ENCODE assay signal across 12 cellular contexts in the genomic region with DNA sequence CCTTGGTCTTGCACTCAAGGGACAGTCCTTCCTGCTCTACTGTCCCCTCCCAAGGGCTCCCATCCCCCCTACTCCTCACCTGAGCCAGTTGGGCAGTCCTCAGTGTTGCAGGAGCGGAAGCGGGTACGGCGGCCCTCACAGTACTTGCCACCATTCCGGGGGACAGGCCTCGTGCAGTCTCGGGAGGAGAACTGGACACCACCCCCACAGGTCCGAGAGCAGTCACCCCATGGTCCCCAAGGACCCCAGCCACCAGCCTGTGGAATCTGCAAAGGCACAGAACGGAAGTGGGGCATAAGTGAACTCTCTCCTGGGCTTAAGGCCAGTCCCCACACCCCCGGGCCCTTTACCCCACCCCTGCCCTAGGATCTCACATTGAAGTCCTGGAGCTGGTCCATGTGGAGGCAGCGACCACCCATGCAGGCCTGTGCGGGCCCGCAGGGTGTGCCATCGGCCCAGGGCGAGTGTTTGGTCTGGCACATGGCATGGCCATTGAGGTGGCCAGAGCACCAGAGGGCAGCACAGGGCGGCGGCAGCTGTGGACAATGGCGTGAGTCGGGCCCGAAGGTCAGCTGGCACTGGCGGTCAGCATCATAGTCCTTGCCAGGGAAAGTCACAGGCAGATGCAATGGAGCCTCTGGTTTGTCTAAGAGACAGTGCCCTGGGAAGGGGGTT. TPM values are rescaled to one million over a fixed set of nuclear protein-coding genes. Genes with fewer than 3 reads are reported as not detected.
A peak's percentile ranks its signal among the peaks of the same experiment; 100 is the strongest.
DNase-seq lines count a peak whose midpoint lies in the region; ATAC-seq and TF ChIP-seq lines count a peak whose summit lies in the region.
"Had no signal": no experiment of that assay in that cellular context is flagged by ENCODE, and none has a peak within 500 bp of the region (broad histone marks: within the 10 kb centered on the region; RNA-seq: fewer than 3 reads in every experiment).

No MANE protein-coding gene starts in this region.

- 20% methylated on average over 12 of the region's 21 CpGs for WGBS in right lobe of liver (ENCODE audit: insufficient coverage, low coverage, low lambda C conversion rate, missing lambda C conversion rate)

- no peaks in the 10 kb centered on the region for H3K79me2 ChIP-seq in Karpas-422 (ENCODE audit: low read length)

- DNase-seq in activated CD8-positive, alpha-beta T cell treated with anti-CD3 and anti-CD28 coated beads, Interleukin-2, amount 10 ng/mL, durations not matched to agents 7 days and 5 days, result no peak
- DNase-seq in activated CD8-positive, alpha-beta T cell treated with anti-CD3 and anti-CD28 coated beads for 36 hours, result no peak
- DNase-seq in coronary artery (ENCODE audit: low spot score) (no peak), right lobe of liver (peak; percentile 90 to 94 (median 91)), substantia nigra (lab: John Stamatoyannopoulos, UW) (peak; percentile 23 to 90 (median 76)), Karpas-422 (no peak), Caco-2 (no peak)
- DNase-seq: DND-41; effector memory CD8-positive, alpha-beta T cell had no signal

- H3K4me2 ChIP-seq in Karpas-422 (ENCODE audit: low read depth, low read length, poor library complexity, severe bottlenecking), result no peak overlapping the region

- no peaks in the 10 kb centered on the region for H4K20me1 ChIP-seq in Karpas-422 (ENCODE audit: insufficient read depth, low read depth, low read length)

- H3K27me3 Mint-ChIP-seq in activated CD8-positive, alpha-beta T cell treated with anti-CD3 and anti-CD28 coated beads, Interleukin-2, amount 10 ng/mL, durations not matched to agents 7 days and 5 days (ENCODE audit: low read depth), result no peaks in the 10 kb centered on the region
- H3K27me3 Mint-ChIP-seq in activated CD8-positive, alpha-beta T cell treated with anti-CD3 and anti-CD28 coated beads for 36 hours, result no peaks in the 10 kb centered on the region
- no peaks in the 10 kb centered on the region for H3K27me3 Mint-ChIP-seq in Caco-2 (ENCODE audit: insufficient read depth, unreplicated experiment)
- H3K27me3 Mint-ChIP-seq: effector memory CD8-positive, alpha-beta T cell had no signal

- POLR2A ChIA-PET in activated CD8-positive, alpha-beta T cell treated with anti-CD3 and anti-CD28 coated beads, Interleukin-2, amount 10 ng/mL, durations not matched to agents 7 days and 5 days (lab: Charles Lee), result interaction anchor here (2.8 to 4.2 kb wide), 3 partner anchors 8 to 28 kb away, joined by 13 to 38 read pairs (median 16); partner anchors contain the start of genes NDUFS2 and PPOX
- POLR2A ChIA-PET in activated CD8-positive, alpha-beta T cell treated with anti-CD3 and anti-CD28 coated beads for 36 hours (lab: Charles Lee), result interaction anchor here (0.8 to 4.0 kb wide), 4 partner anchors 8 to 72 kb away, joined by 3 to 29 read pairs (median 4); partner anchors contain the start of genes NDUFS2 and TOMM40L
- POLR2A ChIA-PET in Caco-2 (lab: Charles Lee), result no interaction called here

- CTCF ChIA-PET in activated CD8-positive, alpha-beta T cell treated with anti-CD3 and anti-CD28 coated beads, Interleukin-2, amount 10 ng/mL, durations not matched to agents 7 days and 5 days (lab: Charles Lee), result interaction anchor here (1.1 to 5.2 kb wide), 13 partner anchors 8 to 188 kb away, joined by 3 to 72 read pairs (median 19); partner anchors contain the start of genes NDUFS2, PPOX and TOMM40L
- CTCF ChIA-PET in activated CD8-positive, alpha-beta T cell treated with anti-CD3 and anti-CD28 coated beads for 36 hours (lab: Charles Lee), result interaction anchor here (0.6 to 5.2 kb wide), 8 partner anchors 8 to 189 kb away, joined by 3 to 76 read pairs (median 40); partner anchors contain the start of genes APOA2, NDUFS2, PPOX and TOMM40L
- CTCF ChIA-PET in Caco-2 (lab: Charles Lee), result interaction anchor here (1.0 to 2.9 kb wide), 5 partner anchors 32 to 189 kb away, joined by 3 to 12 read pairs (median 4); partner anchors contain the start of gene TOMM40L

- H2AFZ ChIP-seq in Karpas-422 (ENCODE audit: low read length), result no peak overlapping the region

- H3K4me1 Mint-ChIP-seq in activated CD8-positive, alpha-beta T cell treated with anti-CD3 and anti-CD28 coated beads, Interleukin-2, amount 10 ng/mL, durations not matched to agents 7 days and 5 days (ENCODE audit: low read depth), result peaks cover 53% of the 10 kb centered on the region
- H3K4me1 Mint-ChIP-seq in activated CD8-positive, alpha-beta T cell treated with anti-CD3 and anti-CD28 coated beads for 36 hours (ENCODE audit: low read depth), result peaks cover 19% of the 10 kb centered on the region
- peaks cover 8% of the 10 kb centered on the region for H3K4me1 Mint-ChIP-seq in Caco-2 (ENCODE audit: low read depth, unreplicated experiment)

- H3K9me2 ChIP-seq in Karpas-422 (replicated peaks; ENCODE audit: insufficient read depth, low read length), result no peaks in the 10 kb centered on the region

- TF ChIP-seq CTCF in activated CD8-positive, alpha-beta T cell treated with anti-CD3 and anti-CD28 coated beads for 36 hours (IDR thresholded peaks at IDR 0.05), result no peak
- TF ChIP-seq CTCF in coronary artery (IDR thresholded peaks at IDR 0.05) (no peak), right lobe of liver (IDR thresholded peaks at IDR 0.05) (peak; percentile 52 to 71 (median 54)), Caco-2 (IDR thresholded peaks at IDR 0.05; ENCODE audit: insufficient read depth in 1 of 2, low read depth in 1 of 2, low read length in 1 of 2, severe bottlenecking in 1 of 2, unreplicated experiment in 1 of 2) (no peak)

- no peak overlapping the region for H3K9ac ChIP-seq in Karpas-422 (ENCODE audit: low read length)

- peak overlapping the region; percentile 75 for H3K4me3 ChIP-seq in coronary artery
- peak overlapping the region; percentile 11 to 33 (median 15) for H3K4me3 ChIP-seq in right lobe of liver
- no peak overlapping the region for H3K4me3 ChIP-seq in Karpas-422 (ENCODE audit: low read length)
- no peak overlapping the region for H3K4me3 ChIP-seq in Caco-2 (ENCODE audit: low read depth, low read length)
- H3K4me3 ChIP-seq: upper lobe of left lung had no signal

- H3K9me3 ChIP-seq in right lobe of liver (no peaks in the 10 kb centered on the region), Karpas-422 (ENCODE audit: low read length) (no peaks in the 10 kb centered on the region), Caco-2 (no peaks in the 10 kb centered on the region)
- H3K9me3 ChIP-seq: upper lobe of left lung had no signal

- H3K36me3 ChIP-seq in right lobe of liver, result no peaks in the 10 kb centered on the region
- no peaks in the 10 kb centered on the region for H3K36me3 ChIP-seq in Karpas-422 (ENCODE audit: insufficient read depth, low read length)
- H3K36me3 ChIP-seq in Caco-2 (ENCODE audit: control insufficient read depth, insufficient read depth, low read length), result no peaks in the 10 kb centered on the region

- H3K4me3 Mint-ChIP-seq in activated CD8-positive, alpha-beta T cell treated with anti-CD3 and anti-CD28 coated beads, Interleukin-2, amount 10 ng/mL, durations not matched to agents 7 days and 5 days, result no peak overlapping the region
- no peak overlapping the region for H3K4me3 Mint-ChIP-seq in activated CD8-positive, alpha-beta T cell treated with anti-CD3 and anti-CD28 coated beads for 36 hours
- no peak overlapping the region for H3K4me3 Mint-ChIP-seq in Caco-2 (ENCODE audit: unreplicated experiment)
- H3K4me3 Mint-ChIP-seq: mesothelial cell of epicardium had no signal

- peak; percentile 21 for TF ChIP-seq POLR2A in right lobe of liver (IDR thresholded peaks at IDR 0.05)

- no TSS peak for BruUV-seq in Caco-2 (replicated peaks; lab: Mats Ljungman, UMichigan)

- no peaks in the 10 kb centered on the region for H3K9me3 Mint-ChIP-seq in activated CD8-positive, alpha-beta T cell treated with anti-CD3 and anti-CD28 coated beads, Interleukin-2, amount 10 ng/mL, durations not matched to agents 7 days and 5 days (ENCODE audit: insufficient read depth)
- no peaks in the 10 kb centered on the region for H3K9me3 Mint-ChIP-seq in activated CD8-positive, alpha-beta T cell treated with anti-CD3 and anti-CD28 coated beads for 36 hours
- H3K9me3 Mint-ChIP-seq in Caco-2 (ENCODE audit: unreplicated experiment), result no peaks in the 10 kb centered on the region
- H3K9me3 Mint-ChIP-seq: effector memory CD8-positive, alpha-beta T cell; mesothelial cell of epicardium had no signal

- H3K27ac ChIP-seq in coronary artery (peak overlapping the region; percentile 23 to 70), right lobe of liver (peak overlapping the region; percentile 33 to 66 (median 55)), substantia nigra (ENCODE audit: low read depth, low read length, poor library complexity, severe bottlenecking) (peak overlapping the region; percentile 100), Karpas-422 (ENCODE audit: low read length) (no peak overlapping the region)

- peak overlapping the region; percentile 34 for H3K27ac Mint-ChIP-seq in activated CD8-positive, alpha-beta T cell treated with anti-CD3 and anti-CD28 coated beads, Interleukin-2, amount 10 ng/mL, durations not matched to agents 7 days and 5 days
- H3K27ac Mint-ChIP-seq in activated CD8-positive, alpha-beta T cell treated with anti-CD3 and anti-CD28 coated beads for 36 hours, result no peak overlapping the region
- H3K27ac Mint-ChIP-seq in Caco-2 (ENCODE audit: unreplicated experiment), result no peak overlapping the region
- H3K27ac Mint-ChIP-seq: mesothelial cell of epicardium had no signal

- ATAC-seq in activated CD8-positive, alpha-beta T cell treated with anti-CD3 and anti-CD28 coated beads, Interleukin-2, amount 10 ng/mL, durations not matched to agents 7 days and 5 days, result no peak
- no peak for ATAC-seq in activated CD8-positive, alpha-beta T cell treated with anti-CD3 and anti-CD28 coated beads for 36 hours
- ATAC-seq in right lobe of liver (peak; percentile 86 to 92 (median 90)), HG03196 (IDR thresholded peaks at IDR 0.05; ENCODE audit: unreplicated experiment) (no peak)
- ATAC-seq: effector memory CD8-positive, alpha-beta T cell had no signal

- H3K36me3 Mint-ChIP-seq in activated CD8-positive, alpha-beta T cell treated with anti-CD3 and anti-CD28 coated beads, Interleukin-2, amount 10 ng/mL, durations not matched to agents 7 days and 5 days (ENCODE audit: low read depth), result no peaks in the 10 kb centered on the region
- H3K36me3 Mint-ChIP-seq in activated CD8-positive, alpha-beta T cell treated with anti-CD3 and anti-CD28 coated beads for 36 hours (ENCODE audit: low read depth), result no peaks in the 10 kb centered on the region
- H3K36me3 Mint-ChIP-seq in Caco-2 (ENCODE audit: insufficient read depth, unreplicated experiment), result no peaks in the 10 kb centered on the region
- H3K36me3 Mint-ChIP-seq: mesothelial cell of epicardium had no signal

- no peaks in the 10 kb centered on the region for H3K27me3 ChIP-seq in right lobe of liver
- H3K27me3 ChIP-seq in Karpas-422 (ENCODE audit: low read length), result no peaks in the 10 kb centered on the region
- no peaks in the 10 kb centered on the region for H3K27me3 ChIP-seq in Caco-2 (replicated peaks; ENCODE audit: control insufficient read depth, insufficient read depth, low read length)
- H3K27me3 ChIP-seq: upper lobe of left lung had no signal

- peaks cover 0 to 19% (median 13%) of the 10 kb centered on the region in 4 donors for H3K4me1 ChIP-seq in right lobe of liver
- peaks cover 18% of the 10 kb centered on the region for H3K4me1 ChIP-seq in Karpas-422 (ENCODE audit: low read length)
- H3K4me1 ChIP-seq in Caco-2, result no peaks in the 10 kb centered on the region

- intact Hi-C loops in activated CD8-positive, alpha-beta T cell treated with anti-CD3 and anti-CD28 coated beads for 36 hours (cut with micrococcal nuclease), result loop anchor here (10.0 kb wide), 1 partner anchor 111 kb away; the partner anchor contains the start of gene MPZ
- intact Hi-C loops in right lobe of liver (cut with DNase I) (loop anchor here (10.0 kb wide), 2 partner anchors 181 to 191 kb away; no protein-coding TSS in a partner anchor), Caco-2 (cut with micrococcal nuclease; ENCODE audit: unreplicated experiment) (no loop called here)

RNA-seq across cellular contexts. Expression of gene ADAMTS4, which starts 5.2 kb away (rescaled TPM):
- 1 to 10 TPM in 1 of 2 experiments, under 1 TPM in 1; 0.82 to 2.1 TPM for total RNA-seq in activated CD8-positive, alpha-beta T cell treated with anti-CD3 and anti-CD28 coated beads, Interleukin-2, amount 10 ng/mL, durations not matched to agents 7 days and 5 days
- 1 to 10 TPM; 1.1 to 1.8 TPM for total RNA-seq in activated CD8-positive, alpha-beta T cell treated with anti-CD3 and anti-CD28 coated beads for 36 hours
- 10 to 100 TPM in 1 of 6 experiments, 1 to 10 TPM in 3, under 1 TPM in 2; 0.29 to 11.0 (median 2.1) TPM for total RNA-seq in right lobe of liver
- total RNA-seq in Karpas-422 (2014; rRNA removed; shearing (Covaris generic); ENCODE audit: low replicate concordance), result 0.15 TPM in 1 of 2 replicates, not detected in the other
- 0.23 and 0.32 TPM in 2 replicates for total RNA-seq in Caco-2 (2022)

RNA-seq across cellular contexts. Expression of gene NDUFS2, which starts 8.5 kb away (rescaled TPM):
- total RNA-seq in activated CD8-positive, alpha-beta T cell treated with anti-CD3 and anti-CD28 coated beads, Interleukin-2, amount 10 ng/mL, durations not matched to agents 7 days and 5 days, result 10 to 100 TPM; 73.6 to 76.8 TPM
- total RNA-seq in activated CD8-positive, alpha-beta T cell treated with anti-CD3 and anti-CD28 coated beads for 36 hours, result 10 to 100 TPM; 85.9 to 97.1 TPM
- 100 to 1,000 TPM in 5 of 6 experiments, 10 to 100 TPM in 1; 91.1 to 157 (median 107) TPM for total RNA-seq in right lobe of liver
- 134 and 167 TPM in 2 replicates for total RNA-seq in Karpas-422 (2014; rRNA removed; shearing (Covaris generic); ENCODE audit: low replicate concordance)
- total RNA-seq in Caco-2 (2022), result 110 and 115 TPM in 2 replicates

RNA-seq across cellular contexts. Expression of gene B4GALT3, which starts 16.4 kb away (rescaled TPM):
- 10 to 100 TPM; 34.2 to 37.0 TPM for total RNA-seq in activated CD8-positive, alpha-beta T cell treated with anti-CD3 and anti-CD28 coated beads, Interleukin-2, amount 10 ng/mL, durations not matched to agents 7 days and 5 days
- total RNA-seq in activated CD8-positive, alpha-beta T cell treated with anti-CD3 and anti-CD28 coated beads for 36 hours, result 10 to 100 TPM; 39.9 to 40.8 TPM
- total RNA-seq in right lobe of liver, result 10 to 100 TPM; 10.9 to 21.1 (median 13.1) TPM
- total RNA-seq in Karpas-422 (2014; rRNA removed; shearing (Covaris generic); ENCODE audit: low replicate concordance), result 34.9 and 54.7 TPM in 2 replicates
- 39.6 and 48.1 TPM in 2 replicates for total RNA-seq in Caco-2 (2022)

RNA-seq across cellular contexts. Expression of gene FCER1G, which starts 21.4 kb away (rescaled TPM):
- 10 to 100 TPM; 12.0 to 14.0 TPM for total RNA-seq in activated CD8-positive, alpha-beta T cell treated with anti-CD3 and anti-CD28 coated beads, Interleukin-2, amount 10 ng/mL, durations not matched to agents 7 days and 5 days
- total RNA-seq in activated CD8-positive, alpha-beta T cell treated with anti-CD3 and anti-CD28 coated beads for 36 hours, result under 1 TPM; 0.60 to 0.81 TPM
- total RNA-seq in right lobe of liver (10 to 100 TPM; 11.5 to 54.0 (median 19.0) TPM), Caco-2 (2022) (1.5 and 2.6 TPM in 2 replicates)
- not detected in 2 replicates for total RNA-seq in Karpas-422 (2014; rRNA removed; shearing (Covaris generic); ENCODE audit: low replicate concordance)

RNA-seq across cellular contexts. Expression of gene PPOX, which starts 27.5 kb away (rescaled TPM):
- 10 to 100 TPM; 37.7 to 38.5 TPM for total RNA-seq in activated CD8-positive, alpha-beta T cell treated with anti-CD3 and anti-CD28 coated beads, Interleukin-2, amount 10 ng/mL, durations not matched to agents 7 days and 5 days
- total RNA-seq in activated CD8-positive, alpha-beta T cell treated with anti-CD3 and anti-CD28 coated beads for 36 hours, result 10 to 100 TPM; 24.4 to 24.9 TPM
- 10 to 100 TPM in 1 of 6 experiments, 1 to 10 TPM in 5; 7.6 to 14.3 (median 9.5) TPM for total RNA-seq in right lobe of liver
- 37.0 and 60.8 TPM in 2 replicates for total RNA-seq in Karpas-422 (2014; rRNA removed; shearing (Covaris generic); ENCODE audit: low replicate concordance)
- total RNA-seq in Caco-2 (2022), result 25.0 and 25.4 TPM in 2 replicates

Comparison
In these comparisons a context has a peak if more than half of its experiments do, and no peak if none do; other contexts are left out.
1. ATAC-seq: peak in right lobe of liver (4 of 4); none in activated CD8-positive, alpha-beta T cell treated with anti-CD3 and anti-CD28 coated beads, Interleukin-2, amount 10 ng/mL, durations not matched to agents 7 days and 5 days (single experiment), activated CD8-positive, alpha-beta T cell treated with anti-CD3 and anti-CD28 coated beads for 36 hours (single experiment) and HG03196 (single experiment).
2. DNase-seq: peak in right lobe of liver (3 of 3) and substantia nigra (49 of 49); none in activated CD8-positive, alpha-beta T cell treated with anti-CD3 and anti-CD28 coated beads, Interleukin-2, amount 10 ng/mL, durations not matched to agents 7 days and 5 days (single experiment), activated CD8-positive, alpha-beta T cell treated with anti-CD3 and anti-CD28 coated beads for 36 hours (single experiment), coronary artery (single experiment), Karpas-422 (single experiment) and Caco-2 (0 of 2).
3. CTCF ChIP-seq: peak in right lobe of liver (4 of 4); none in activated CD8-positive, alpha-beta T cell treated with anti-CD3 and anti-CD28 coated beads for 36 hours (single experiment), coronary artery (single experiment) and Caco-2 (0 of 2).
4. H3K4me3 ChIP-seq: peak in coronary artery (single experiment) and right lobe of liver (3 of 3); none in Karpas-422 (single experiment) and Caco-2 (single experiment).